In genomic region chr2:119683717-119684443, GRCh38 we compare ENCODE assay signal across 17 cellular contexts. TPM values are rescaled to one million over a fixed set of nuclear protein-coding genes. Genes with fewer than 3 reads are reported as not detected.
DNase-seq lines count a peak whose midpoint lies in the region; ATAC-seq and TF ChIP-seq lines count a peak whose summit lies in the region.
"Had no signal": no experiment of that assay in that cellular context is flagged by ENCODE, and none has a peak within 500 bp of the region (broad histone marks: within the 10 kb centered on the region; RNA-seq: fewer than 3 reads in every experiment).

No MANE protein-coding gene starts in this region.

- intact Hi-C loops in dorsolateral prefrontal cortex (cut with DNase I) = no loop called here

- TF ChIP-seq CTCF in dorsolateral prefrontal cortex (IDR thresholded peaks at IDR 0.05 in 54 of 56, conservative IDR thresholded peaks at IDR 0.05 in 2 of 56; ENCODE audit: low read depth in 1 of 56, partially characterized antibody in 56 of 56) = no peak
- TF ChIP-seq CTCF in osteoblast (IDR thresholded peaks at IDR 0.05; ENCODE audit: extremely low read depth, low read depth, low read length) = no peak

- peak overlapping the region in 55 of 59 donors; percentile 10 to 91 (median 76) for H3K27ac ChIP-seq in dorsolateral prefrontal cortex
- peak overlapping the region; percentile 36 for H3K27ac ChIP-seq in osteoblast (ENCODE audit: low read depth, low read length)
- H3K27ac ChIP-seq: cardiac muscle cell, heart right ventricle, HL-60, SJSA1, thyroid gland had no signal

- peak; percentile 31 for DNase-seq in EH (ENCODE audit: low read depth)
- peak; percentile 9 for DNase-seq in NCI-H69 (lab: John Stamatoyannopoulos, UW)
- peak in 5 of 10 donors; percentile 44 to 78 (median 56) for DNase-seq in dorsolateral prefrontal cortex
- DNase-seq in osteoblast (ENCODE audit: insufficient read length, low spot score, missing footprints) = peak; percentile 94
- no peak for DNase-seq in NAMALWA (ENCODE audit: low spot score)
- DNase-seq in CD1c-positive myeloid dendritic cell (ENCODE audit: extremely low spot score) = no peak
- no peak for DNase-seq in activated CD4-positive, alpha-beta T cell treated with anti-CD3 and anti-CD28 coated beads for 1 hour
- DNase-seq: GOT3; heart right ventricle; NCI-H2029 treated with DMSO at 0.1 percent for 48 hours; stimulated activated CD4-positive, alpha-beta T cell treated with anti-CD3 and anti-CD28 coated beads, Interleukin-1b, Interleukin-23, amount 100 ng/mL, for 48 hours; thyroid gland had no signal

- ATAC-seq in GM21360 (IDR thresholded peaks at IDR 0.05; ENCODE audit: unreplicated experiment) = no peak
- ATAC-seq: heart right ventricle had no signal

- H3K4me1 ChIP-seq in osteoblast (ENCODE audit: insufficient read depth, low read length) = peaks cover 13% of the 10 kb centered on the region

- H3K27me3 ChIP-seq in dorsolateral prefrontal cortex = no peaks in the 10 kb centered on the region
- H3K27me3 ChIP-seq in osteoblast (ENCODE audit: insufficient read depth, low read length) = no peaks in the 10 kb centered on the region
- H3K27me3 ChIP-seq: cardiac muscle cell, heart right ventricle, SJSA1, thyroid gland had no signal

- H3K36me3 ChIP-seq in osteoblast (ENCODE audit: insufficient read depth, low read length) = peaks cover 3% of the 10 kb centered on the region
- H3K36me3 ChIP-seq: thyroid gland had no signal

- peak overlapping the region; percentile 58 for H3K4me2 ChIP-seq in osteoblast (ENCODE audit: insufficient read depth, low read length)

- H3K9me3 ChIP-seq in osteoblast (ENCODE audit: low read depth, low read length) = no peaks in the 10 kb centered on the region
- H3K9me3 ChIP-seq: Caco-2, heart right ventricle, SJSA1, thyroid gland had no signal

- peaks cover 20% of the 10 kb centered on the region for H3K79me2 ChIP-seq in osteoblast (ENCODE audit: insufficient read depth, low read length)

- peak overlapping the region; percentile 49 for H2AFZ ChIP-seq in osteoblast (ENCODE audit: low read length)

- H3K4me3 ChIP-seq in dorsolateral prefrontal cortex = peak overlapping the region in 16 of 59 donors; percentile 2 to 39 (median 9)
- H3K4me3 ChIP-seq in osteoblast (ENCODE audit: insufficient read depth, low read length) = no peak overlapping the region
- H3K4me3 ChIP-seq: cardiac muscle cell, heart right ventricle, SJSA1, thyroid gland had no signal

- peaks cover 27% of the 10 kb centered on the region for H4K20me1 ChIP-seq in osteoblast (ENCODE audit: insufficient read depth, low read length)

RNA-seq across cellular contexts. Expression of gene TMEM177, which starts 4.9 kb away (rescaled TPM):
- total RNA-seq in dorsolateral prefrontal cortex (10 to 100 TPM; 13.0 to 30.4 (median 20.3) TPM), osteoblast (7.4 and 8.0 TPM in 2 replicates)

Comparison
In these comparisons a context has a peak if more than half of its experiments do, and no peak if none do; other contexts are left out.
1. DNase-seq: peak in EH (single experiment), NCI-H69 (single experiment) and osteoblast (single experiment); none in NAMALWA (single experiment), CD1c-positive myeloid dendritic cell (single experiment) and activated CD4-positive, alpha-beta T cell treated with anti-CD3 and anti-CD28 coated beads for 1 hour (single experiment).